In genomic region chr10:77605466-77605865, GRCh38 we compare ENCODE assay signal across 1 cellular context.
TF ChIP-seq lines count a peak whose summit lies in the region.

No MANE protein-coding gene starts in this region.

TF ChIP-seq in HCT116, 20 proteins besides CTCF, POLR2A, EP300 and RAD21 (continued from another document):
- TF ChIP-seq SP1 (IDR thresholded peaks at IDR 0.05; ENCODE audit: low read depth) = no peak
- TF ChIP-seq TCF7L2 (IDR thresholded peaks at IDR 0.05; ENCODE audit: borderline replicate concordance, extremely low read depth, insufficient read depth, insufficient read length) = no peak
- no peak for TF ChIP-seq ZBTB33 (IDR thresholded peaks at IDR 0.05; ENCODE audit: extremely low read depth, insufficient replicate concordance, low read length)
